In genomic region chr4:53075162-53075785, GRCh38 we compare ENCODE assay signal across 16 cellular contexts.
"Had no signal": no experiment of that assay in that cellular context is flagged by ENCODE, and none has a peak within 500 bp of the region (broad histone marks: within the 10 kb centered on the region; RNA-seq: fewer than 3 reads in every experiment).

No MANE protein-coding gene starts in this region.

- H3K36me3 ChIP-seq: brain microvascular endothelial cell, gastrocnemius medialis, heart right ventricle, left lung, right atrium auricular region, tibial nerve had no signal

- H3K4me1 ChIP-seq: gastrocnemius medialis, left lung, right atrium auricular region, tibial nerve had no signal

- H3K27me3 Mint-ChIP-seq: activated CD8-positive, alpha-beta memory T cell treated with anti-CD3 and anti-CD28 coated beads, Interleukin-2, amount 10 ng/mL, durations not matched to agents 7 days and 5 days; activated naive CD4-positive, alpha-beta T cell treated with anti-CD3 and anti-CD28 coated beads, Interleukin-2, amount 50 U/mL, for 24 hours; dendritic cell treated with granulocyte-macrophage colony-stimulating factor and Interleukin-4, amounts not matched to agents 40 ng/mL and 50 ng/mL, for 4 days; effector memory CD8-positive, alpha-beta T cell had no signal

- H3K27me3 ChIP-seq: brain microvascular endothelial cell, gastrocnemius medialis, heart right ventricle, left lung, right atrium auricular region, tibial nerve had no signal

- DNase-seq: activated CD8-positive, alpha-beta memory T cell treated with anti-CD3 and anti-CD28 coated beads, Interleukin-2, amount 10 ng/mL, durations not matched to agents 7 days and 5 days; brain microvascular endothelial cell; effector memory CD8-positive, alpha-beta T cell; gastrocnemius medialis; heart right ventricle; left lung; mucosa of descending colon; natural killer cell; T1000 had no signal

- H3K4me3 ChIP-seq: gastrocnemius medialis, heart right ventricle, left lung, mucosa of descending colon, right atrium auricular region, skin epidermis, tibial nerve had no signal

- H3K27ac Mint-ChIP-seq: activated CD8-positive, alpha-beta memory T cell treated with anti-CD3 and anti-CD28 coated beads, Interleukin-2, amount 10 ng/mL, durations not matched to agents 7 days and 5 days; activated naive CD4-positive, alpha-beta T cell treated with anti-CD3 and anti-CD28 coated beads, Interleukin-2, amount 50 U/mL, for 24 hours; dendritic cell treated with granulocyte-macrophage colony-stimulating factor and Interleukin-4, amounts not matched to agents 40 ng/mL and 50 ng/mL, for 4 days; natural killer cell had no signal

- H3K9me3 Mint-ChIP-seq: activated naive CD4-positive, alpha-beta T cell treated with anti-CD3 and anti-CD28 coated beads, Interleukin-2, amount 50 U/mL, for 24 hours; dendritic cell treated with granulocyte-macrophage colony-stimulating factor and Interleukin-4, amounts not matched to agents 40 ng/mL and 50 ng/mL, for 4 days; effector memory CD8-positive, alpha-beta T cell; natural killer cell had no signal

- FAIRE-seq: islet of Langerhans had no signal

- ATAC-seq: activated CD8-positive, alpha-beta memory T cell treated with anti-CD3 and anti-CD28 coated beads, Interleukin-2, amount 10 ng/mL, durations not matched to agents 7 days and 5 days; effector memory CD8-positive, alpha-beta T cell; gastrocnemius medialis; heart right ventricle; left lung; mucosa of descending colon; natural killer cell had no signal

- H3K27ac ChIP-seq: brain microvascular endothelial cell, epithelial cell of prostate, gastrocnemius medialis, heart right ventricle, left lung, right atrium auricular region, skin epidermis, tibial nerve had no signal

- H3K4me3 Mint-ChIP-seq: activated CD8-positive, alpha-beta memory T cell treated with anti-CD3 and anti-CD28 coated beads, Interleukin-2, amount 10 ng/mL, durations not matched to agents 7 days and 5 days; activated naive CD4-positive, alpha-beta T cell treated with anti-CD3 and anti-CD28 coated beads, Interleukin-2, amount 50 U/mL, for 24 hours; dendritic cell treated with granulocyte-macrophage colony-stimulating factor and Interleukin-4, amounts not matched to agents 40 ng/mL and 50 ng/mL, for 4 days; effector memory CD8-positive, alpha-beta T cell; natural killer cell had no signal

- H3K36me3 Mint-ChIP-seq: natural killer cell had no signal
